1 cellular context compared by ENCODE assay signal in genomic region chr19:54102421-54103169, GRCh38.
TF ChIP-seq lines count a peak whose summit lies in the region.

Gene NDUFA3 (plus strand): TSS chr19:54102855. CDS start chr19:54102879, 24 bp downstream.

TF ChIP-seq in HepG2, 621 proteins besides CTCF, POLR2A, EP300 and RAD21 (continued from another document and continues in another):
- TF ChIP-seq SP5 (CRISPR knock-in tag; IDR thresholded peaks at IDR 0.05; ENCODE audit: borderline replicate concordance, low read depth) (no peak), MAFG (CRISPR knock-in tag; IDR thresholded peaks at IDR 0.05) (no peak), SRY (CRISPR knock-in tag; IDR thresholded peaks at IDR 0.05) (peak; percentile 85; the same call in 1 of the 2 replicates), KMT2A (CRISPR knock-in tag; IDR thresholded peaks at IDR 0.05) (peak; percentile 59; the same call in 1 of the 2 replicates), NR2C2 (CRISPR knock-in tag; IDR thresholded peaks at IDR 0.05; ENCODE audit: borderline replicate concordance) (peak; percentile 93), POGK (CRISPR knock-in tag; conservative IDR thresholded peaks at IDR 0.05) (peak; percentile 88), ZNF580 (CRISPR knock-in tag; IDR thresholded peaks at IDR 0.05; ENCODE audit: borderline replicate concordance, low read depth) (peak; percentile 67; the same call in 1 of the 2 replicates), HNRNPUL1 (IDR thresholded peaks at IDR 0.05; ENCODE audit: low read depth, low read length) (no peak), ZNF501 (CRISPR knock-in tag; IDR thresholded peaks at IDR 0.05) (peak; percentile 87), ZFY (CRISPR knock-in tag; IDR thresholded peaks at IDR 0.05) (peak; percentile 66), ZNF350 (CRISPR knock-in tag; IDR thresholded peaks at IDR 0.05; ENCODE audit: borderline replicate concordance, low read depth) (peak; percentile 87; the same call in 1 of the 2 replicates), ZNF547 (CRISPR knock-in tag; IDR thresholded peaks at IDR 0.05) (peak; percentile 68; the same call in 1 of the 2 replicates), TSC22D2 (CRISPR knock-in tag; IDR thresholded peaks at IDR 0.05; ENCODE audit: borderline replicate concordance) (peak; percentile 56; the same call in 1 of the 2 replicates), ZNF282 (IDR thresholded peaks at IDR 0.05; ENCODE audit: partially characterized antibody) (no peak), ZNF296 (CRISPR knock-in tag; conservative IDR thresholded peaks at IDR 0.05) (no peak), CEBPB (IDR thresholded peaks at IDR 0.05; ENCODE audit: borderline replicate concordance, low read depth, low read length) (no peak), SNAPC4 (CRISPR knock-in tag; IDR thresholded peaks at IDR 0.05) (no peak; the same call in 1 of the 2 replicates), GABPB1 (CRISPR knock-in tag; IDR thresholded peaks at IDR 0.05) (peak; percentile 94), PHF5A (CRISPR knock-in tag; IDR thresholded peaks at IDR 0.05; ENCODE audit: low read depth, unreplicated experiment) (no peak), KDM3A (CRISPR knock-in tag; IDR thresholded peaks at IDR 0.05; ENCODE audit: low read depth) (peak; percentile 42; the same call in 1 of the 2 replicates), DNMT3B (CRISPR knock-in tag; conservative IDR thresholded peaks at IDR 0.05) (no peak), POLR2AphosphoS5 (IDR thresholded peaks at IDR 0.05; ENCODE audit: low read depth, low read length) (peak; percentile 90), ZNF362 (CRISPR knock-in tag; IDR thresholded peaks at IDR 0.05; ENCODE audit: borderline replicate concordance) (no peak), ASH2L (IDR thresholded peaks at IDR 0.05; ENCODE audit: insufficient read length, low read depth, low read length) (peak; percentile 60), ZNF639 (CRISPR knock-in tag; conservative IDR thresholded peaks at IDR 0.05) (peak; percentile 84), ZNF574 (CRISPR knock-in tag; IDR thresholded peaks at IDR 0.05) (peak; percentile 95), ZMYM4 (CRISPR knock-in tag; IDR thresholded peaks at IDR 0.05) (peak; percentile 46; the same call in 1 of the 2 replicates), MED1 (CRISPR knock-in tag; IDR thresholded peaks at IDR 0.05) (no peak; the same call in 1 of the 2 replicates), HNRNPH1 (optimal IDR thresholded peaks at IDR 0.05; ENCODE audit: low read depth, low read length) (no peak), ZNF510 (CRISPR knock-in tag; IDR thresholded peaks at IDR 0.05; ENCODE audit: low read depth) (0 out of 2 replicates have a peak, but pooled peaks have one; percentile 38), TEAD3 (CRISPR knock-in tag; optimal IDR thresholded peaks at IDR 0.05; ENCODE audit: borderline replicate concordance) (peak; percentile 33), NFYC (CRISPR knock-in tag; IDR thresholded peaks at IDR 0.05) (peak; percentile 68), NFE2 (CRISPR knock-in tag; IDR thresholded peaks at IDR 0.05) (no peak), MTF2 (CRISPR knock-in tag; IDR thresholded peaks at IDR 0.05; ENCODE audit: borderline replicate concordance) (no peak), ZBTB38 (CRISPR knock-in tag; IDR thresholded peaks at IDR 0.05) (peak; percentile 63; the same call in 1 of the 2 replicates), ZBTB14 (CRISPR knock-in tag; IDR thresholded peaks at IDR 0.05) (peak; percentile 69), ZNF616 (CRISPR knock-in tag; IDR thresholded peaks at IDR 0.05; ENCODE audit: low read depth) (no peak), ZNF629 (CRISPR knock-in tag; conservative IDR thresholded peaks at IDR 0.05) (peak; percentile 100), MNT (IDR thresholded peaks at IDR 0.05) (peak; percentile 11; the same call in 1 of the 2 replicates), ZNF264 (CRISPR knock-in tag; IDR thresholded peaks at IDR 0.05) (0 out of 2 replicates have a peak, but pooled peaks have one; percentile 40), FOXO1 (CRISPR knock-in tag; IDR thresholded peaks at IDR 0.05) (peak; percentile 41; the same call in 1 of the 2 replicates), NKX3-1 (CRISPR knock-in tag; IDR thresholded peaks at IDR 0.05) (no peak), TRIM22 (IDR thresholded peaks at IDR 0.05) (no peak), ZNF329 (CRISPR knock-in tag; IDR thresholded peaks at IDR 0.05; ENCODE audit: low read depth) (no peak), SAP130 (CRISPR knock-in tag; IDR thresholded peaks at IDR 0.05; ENCODE audit: low read depth) (peak; percentile 92), ZBTB8A (CRISPR knock-in tag; IDR thresholded peaks at IDR 0.05; ENCODE audit: borderline replicate concordance, low read depth) (no peak), THAP7 (CRISPR knock-in tag; IDR thresholded peaks at IDR 0.05) (0 out of 2 replicates have a peak, but pooled peaks have one; percentile 77), ZNF138 (CRISPR knock-in tag; IDR thresholded peaks at IDR 0.05; ENCODE audit: low read depth) (peak; percentile 78; the same call in 1 of the 2 replicates)
